In genomic region chr2:190972846-190973245, GRCh38 we compare ENCODE assay signal across 16 cellular contexts.
"Had no signal": no experiment of that assay in that cellular context is flagged by ENCODE, and none has a peak within 500 bp of the region (broad histone marks: within the 10 kb centered on the region; RNA-seq: fewer than 3 reads in every experiment).

No MANE protein-coding gene starts in this region.

- DNase-seq: activated CD4-positive, alpha-beta T cell treated with anti-CD3 and anti-CD28 coated beads, Interleukin-2, amount 50 U/mL, for 4 hours; activated naive CD4-positive, alpha-beta T cell treated with Interleukin-2 at 50 U/mL for 16 hours; activated naive CD8-positive, alpha-beta T cell treated with anti-CD3 and anti-CD28 coated beads, Interleukin-2, amount 50 U/mL, for 24 hours; activated T-cell treated with anti-CD3 and anti-CD28 coated beads, Interleukin-2, amount 50 U/mL, for 72 hours; effector CD8-positive, alpha-beta T cell; heart left ventricle; left ventricle myocardium superior; mesendoderm; stimulated activated CD4-positive, alpha-beta T cell treated with anti-CD3 and anti-CD28 coated beads, Interleukin-15, amount 100 ng/mL, for 24 hours; stimulated activated CD4-positive, alpha-beta T cell treated with anti-CD3 and anti-CD28 coated beads, Interleukin-4, amount 100 ng/mL, for 24 hours had no signal

- H3K27ac Mint-ChIP-seq: T-helper 2 cell treated with Interferon-gamma antibody and Interleukin-4, amounts not matched to agents 5 μg/mL and 100 μg/mL, for 36 hours had no signal

- H3K4me3 Mint-ChIP-seq: activated naive CD8-positive, alpha-beta T cell treated with anti-CD3 and anti-CD28 coated beads, Interleukin-2, amount 50 U/mL, for 24 hours; activated T-cell treated with anti-CD3 and anti-CD28 coated beads, Interleukin-2, amount 50 U/mL, for 72 hours; neural crest cell; stimulated activated naive CD8-positive, alpha-beta T cell treated with anti-CD3 and anti-CD28 coated beads, Interleukin-15, Interleukin-2, amounts not matched to agents 100 ng/mL and 50 ng/mL, for 24 hours; T-helper 2 cell treated with Interferon-gamma antibody and Interleukin-4, amounts not matched to agents 5 μg/mL and 100 μg/mL, for 36 hours had no signal

- H3K4me3 ChIP-seq: cardiac muscle cell, heart left ventricle, thoracic aorta had no signal

- H3K27me3 ChIP-seq: cardiac muscle cell, heart left ventricle had no signal

- H3K9me3 Mint-ChIP-seq: activated naive CD8-positive, alpha-beta T cell treated with anti-CD3 and anti-CD28 coated beads, Interleukin-2, amount 50 U/mL, for 24 hours; activated T-cell treated with anti-CD3 and anti-CD28 coated beads, Interleukin-2, amount 50 U/mL, for 72 hours; neural crest cell; stimulated activated naive CD8-positive, alpha-beta T cell treated with anti-CD3 and anti-CD28 coated beads, Interleukin-15, Interleukin-2, amounts not matched to agents 100 ng/mL and 50 ng/mL, for 24 hours; T-helper 2 cell treated with Interferon-gamma antibody and Interleukin-4, amounts not matched to agents 5 μg/mL and 100 μg/mL, for 36 hours had no signal

- H3K27ac ChIP-seq: cardiac muscle cell, thoracic aorta had no signal

- H3K4me1 Mint-ChIP-seq: neural crest cell had no signal

- H3K27me3 Mint-ChIP-seq: activated naive CD8-positive, alpha-beta T cell treated with anti-CD3 and anti-CD28 coated beads, Interleukin-2, amount 50 U/mL, for 24 hours; stimulated activated naive CD8-positive, alpha-beta T cell treated with anti-CD3 and anti-CD28 coated beads, Interleukin-15, Interleukin-2, amounts not matched to agents 100 ng/mL and 50 ng/mL, for 24 hours had no signal

- ATAC-seq: activated CD4-positive, CD25-positive, alpha-beta regulatory T cell treated with anti-CD3 and anti-CD28 coated beads, Interleukin-2, amount 50 U/mL, for 24 hours; activated naive CD8-positive, alpha-beta T cell treated with anti-CD3 and anti-CD28 coated beads, Interleukin-2, amount 50 U/mL, for 24 hours; left ventricle myocardium superior had no signal

- H3K9me3 ChIP-seq: heart left ventricle, thoracic aorta had no signal
